ENCODE assay signal across 34 cellular contexts in genomic region chr3:136237961-136238649, GRCh38.
"Had no signal": no experiment of that assay in that cellular context is flagged by ENCODE, and none has a peak within 500 bp of the region (broad histone marks: within the 10 kb centered on the region; RNA-seq: fewer than 3 reads in every experiment).

No MANE protein-coding gene starts in this region.

- H3K27ac Mint-ChIP-seq: activated CD4-positive, alpha-beta memory T cell treated with anti-CD3 and anti-CD28 coated beads, Interleukin-2, amount 10 ng/mL, durations not matched to agents 7 days and 5 days; activated CD4-positive, alpha-beta T cell treated with anti-CD3 and anti-CD28 coated beads, Interleukin-2, amount 10 ng/mL, durations not matched to agents 7 days and 5 days; activated naive CD8-positive, alpha-beta T cell; activated T-helper 17 cell treated with anti-CD3 and anti-CD28 coated beads, Interleukin-2, amount 50 U/mL, for 72 hours; dendritic cell treated with granulocyte-macrophage colony-stimulating factor and Interleukin-4, amounts not matched to agents 40 ng/mL and 50 ng/mL, for 4 days; endodermal cell; T-helper 17 cell; T-helper 2 cell treated with Interferon-gamma antibody and Interleukin-4, amounts not matched to agents 5 μg/mL and 100 μg/mL, for 36 hours had no signal

- H3K4me1 Mint-ChIP-seq: activated CD4-positive, alpha-beta memory T cell treated with anti-CD3 and anti-CD28 coated beads, Interleukin-2, amount 10 ng/mL, durations not matched to agents 7 days and 5 days; activated CD4-positive, alpha-beta T cell treated with anti-CD3 and anti-CD28 coated beads, Interleukin-2, amount 10 ng/mL, durations not matched to agents 7 days and 5 days; activated T-helper 17 cell treated with anti-CD3 and anti-CD28 coated beads, Interleukin-2, amount 50 U/mL, for 72 hours; central memory CD8-positive, alpha-beta T cell had no signal

- FAIRE-seq: astrocyte, bronchial epithelial cell, frontal cortex had no signal

- H3K9me3 Mint-ChIP-seq: activated CD4-positive, alpha-beta memory T cell treated with anti-CD3 and anti-CD28 coated beads, Interleukin-2, amount 10 ng/mL, durations not matched to agents 7 days and 5 days; activated CD4-positive, alpha-beta T cell treated with anti-CD3 and anti-CD28 coated beads, Interleukin-2, amount 10 ng/mL, durations not matched to agents 7 days and 5 days; activated T-cell treated with anti-CD3 and anti-CD28 coated beads, Interleukin-2, amount 50 U/mL, for 4 hours; activated T-helper 17 cell treated with anti-CD3 and anti-CD28 coated beads, Interleukin-2, amount 50 U/mL, for 72 hours; central memory CD8-positive, alpha-beta T cell; dendritic cell treated with granulocyte-macrophage colony-stimulating factor and Interleukin-4, amounts not matched to agents 40 ng/mL and 50 ng/mL, for 4 days; endodermal cell; T-helper 2 cell treated with Interferon-gamma antibody and Interleukin-4, amounts not matched to agents 5 μg/mL and 100 μg/mL, for 36 hours had no signal

- H3K4me1 ChIP-seq: heart left ventricle had no signal

- H3K27me3 ChIP-seq: brain microvascular endothelial cell, dorsolateral prefrontal cortex had no signal

- H3K4me3 ChIP-seq: coronary artery, dorsolateral prefrontal cortex, heart left ventricle had no signal

- H3K9me3 ChIP-seq: heart left ventricle had no signal

- DNase-seq: activated CD4-positive, alpha-beta memory T cell treated with anti-CD3 and anti-CD28 coated beads, Interleukin-2, amount 10 ng/mL, durations not matched to agents 7 days and 5 days; activated CD4-positive, alpha-beta T cell treated with anti-CD3 and anti-CD28 coated beads for 1 hour; activated CD4-positive, alpha-beta T cell treated with anti-CD3 and anti-CD28 coated beads for 4 hours; activated CD4-positive, alpha-beta T cell treated with anti-CD3 and anti-CD28 coated beads, Interleukin-2, amount 10 ng/mL, durations not matched to agents 7 days and 5 days; activated CD4-positive, alpha-beta T cell treated with anti-CD3 and anti-CD28 coated beads, Interleukin-2, amount 50 U/mL, for 4 hours; activated CD8-positive, alpha-beta memory T cell treated with anti-CD3 and anti-CD28 coated beads, Interleukin-2, amount 50 U/mL, for 48 hours; activated effector memory CD4-positive, alpha-beta T cell treated with Interleukin-2 at 50 U/mL for 16 hours; activated gamma-delta T cell treated with Interleukin-2 at 50 U/mL for 16 hours; activated naive CD4-positive, alpha-beta T cell treated with anti-CD3 and anti-CD28 coated beads, Interleukin-2, amount 50 U/mL, for 16 hours; activated naive CD4-positive, alpha-beta T cell treated with Interleukin-2 at 50 U/mL for 16 hours; activated T-cell treated with anti-CD3 and anti-CD28 coated beads for 4 hours; activated T-cell treated with anti-CD3 and anti-CD28 coated beads, Interleukin-2, amount 50 U/mL, for 4 hours; amniotic stem cell; anterior cingulate cortex; brain microvascular endothelial cell; dorsolateral prefrontal cortex; effector memory CD4-positive, alpha-beta T cell; endodermal cell; foreskin fibroblast; glutamatergic neuron; heart left ventricle; T-helper 1 cell; T-helper 17 cell; T1000 had no signal

- H3K4me3 Mint-ChIP-seq: activated CD4-positive, alpha-beta memory T cell treated with anti-CD3 and anti-CD28 coated beads, Interleukin-2, amount 10 ng/mL, durations not matched to agents 7 days and 5 days; activated CD4-positive, alpha-beta T cell treated with anti-CD3 and anti-CD28 coated beads, Interleukin-2, amount 10 ng/mL, durations not matched to agents 7 days and 5 days; activated naive CD8-positive, alpha-beta T cell; activated T-cell treated with anti-CD3 and anti-CD28 coated beads, Interleukin-2, amount 50 U/mL, for 4 hours; activated T-helper 17 cell treated with anti-CD3 and anti-CD28 coated beads, Interleukin-2, amount 50 U/mL, for 72 hours; central memory CD8-positive, alpha-beta T cell; dendritic cell treated with granulocyte-macrophage colony-stimulating factor and Interleukin-4, amounts not matched to agents 40 ng/mL and 50 ng/mL, for 4 days; endodermal cell; T-helper 17 cell; T-helper 2 cell treated with Interferon-gamma antibody and Interleukin-4, amounts not matched to agents 5 μg/mL and 100 μg/mL, for 36 hours had no signal

- ATAC-seq: activated T-cell treated with anti-CD3 and anti-CD28 coated beads, Interleukin-2, amount 50 U/mL, for 4 hours; activated T-helper 17 cell treated with anti-CD3 and anti-CD28 coated beads, Interleukin-2, amount 50 U/mL, for 72 hours; esophagus mucosa; heart left ventricle; T-helper 17 cell had no signal

- H3K27ac ChIP-seq: brain microvascular endothelial cell, coronary artery, dorsolateral prefrontal cortex, heart left ventricle had no signal

- H3K36me3 Mint-ChIP-seq: activated naive CD8-positive, alpha-beta T cell had no signal

- H3K27me3 Mint-ChIP-seq: activated naive CD8-positive, alpha-beta T cell; dendritic cell treated with granulocyte-macrophage colony-stimulating factor and Interleukin-4, amounts not matched to agents 40 ng/mL and 50 ng/mL, for 4 days had no signal

- H3K36me3 ChIP-seq: brain microvascular endothelial cell, heart left ventricle had no signal
